9 cellular contexts compared by ENCODE assay signal in genomic region chr16:1871974-1872635, GRCh38. TPM values are rescaled to one million over a fixed set of nuclear protein-coding genes. Genes with fewer than 3 reads are reported as not detected.
DNase-seq lines count a peak whose midpoint lies in the region; ATAC-seq, FAIRE-seq and TF ChIP-seq lines count a peak whose summit lies in the region.
"Had no signal": no experiment of that assay in that cellular context is flagged by ENCODE, and none has a peak within 500 bp of the region (broad histone marks: within the 10 kb centered on the region; RNA-seq: fewer than 3 reads in every experiment).

Gene MEIOB (minus strand): TSS chr16:1872164. CDS start chr16:1868175, 3,989 bp downstream.

- H3K9me1 ChIP-seq in K562 (ENCODE audit: control insufficient read depth, insufficient read depth, low read length), result no peaks in the 10 kb centered on the region

- H3K9ac ChIP-seq in K562 (ENCODE audit: insufficient read depth in 1 of 2, low read depth in 2 of 2, low read length in 2 of 2), result peak within 1 kb of the TSS; percentile 73 to 95; a peak in 3 of 4 replicates

- no peak within 1 kb of the TSS for H3K27ac ChIP-seq in Peyer's patch
- peak within 1 kb of the TSS; percentile 91 for H3K27ac ChIP-seq in K562 (ENCODE audit: extremely low read depth, low read depth, low read length)
- H3K27ac ChIP-seq in lung (ENCODE audit: low read depth in 1 of 2, low read length in 1 of 2), result no peak within 1 kb of the TSS
- H3K27ac ChIP-seq in stomach, result no peak within 1 kb of the TSS

- peak within 1 kb of the TSS; percentile 76 for H3K4me2 ChIP-seq in K562 (ENCODE audit: insufficient read depth, low read length)

- TF ChIP-seq RAD21 in K562 (CRISPR knock-in tag; conservative IDR thresholded peaks at IDR 0.05 in 1 of 2, IDR thresholded peaks at IDR 0.05 in 1 of 2), result no peak

- no peak for TF ChIP-seq EP300 in K562 (IDR thresholded peaks at IDR 0.05; ENCODE audit: low read length)
- TF ChIP-seq EP300 in stomach (IDR thresholded peaks at IDR 0.05), result no peak

- TF ChIP-seq CTCF in Peyer's patch (IDR thresholded peaks at IDR 0.05), result no peak
- no peak for TF ChIP-seq CTCF in K562 (IDR thresholded peaks at IDR 0.05 in 2 of 3, conservative IDR thresholded peaks at IDR 0.05 in 1 of 3; ENCODE audit: insufficient read depth in 2 of 3, low read depth in 1 of 3, low read length in 3 of 3)
- TF ChIP-seq CTCF in lung (IDR thresholded peaks at IDR 0.05; ENCODE audit: control extremely low read depth, extremely low read depth), result no peak
- no peak for TF ChIP-seq CTCF in stomach (IDR thresholded peaks at IDR 0.05)

- in situ Hi-C loops in Caki2 (cut with HindIII; ENCODE audit: low pct_unique_long_range_greater_than_20kb, low sequenced_read_pairs), result no loop called here
- in situ Hi-C loops in K562 (cut with MboI), result no loop called here

- peak within 1 kb of the TSS in 2 of 4 donors; percentile 12 to 41 for H3K4me3 ChIP-seq in Peyer's patch
- H3K4me3 ChIP-seq in K562, result peak within 1 kb of the TSS; percentile 66
- H3K4me3 ChIP-seq in lung, result no peak within 1 kb of the TSS
- peak within 1 kb of the TSS in 3 of 4 donors; percentile 11 to 31 (median 13) for H3K4me3 ChIP-seq in stomach

- CTCF ChIA-PET in K562 (lab: Yijun Ruan, JAX; ENCODE audit: low intra/inter-chr PET ratio), result interaction anchor here (1.5 kb wide), 1 partner anchor 58 kb away, joined by 5 read pairs; no protein-coding TSS in a partner anchor

- under 1% methylated on average over 38 of the region's 68 CpGs for WGBS in K562 (ENCODE audit: insufficient coverage, low coverage, missing lambda C conversion rate)
- WGBS in lung, 2 donors, result 6 to 9% methylated on average over 58 to 68 of the region's 68 CpGs
- WGBS in stomach, 5 donors, result 6 to 15% (median 14%) methylated on average over 36 to 68 of the region's 68 CpGs

- BruUV-seq in K562 (replicated peaks; lab: Mats Ljungman, UMichigan), result no TSS peak

- H3K4me1 ChIP-seq in Peyer's patch (no peaks in the 10 kb centered on the region), K562 (replicated peaks in 1 of 2; ENCODE audit: control insufficient read depth in 2 of 2, insufficient read depth in 2 of 2, low read length in 2 of 2) (peaks cover 8 to 11% of the 10 kb centered on the region in 2 experiments; a peak in 4 of 5 replicates), lung (ENCODE audit: control insufficient read depth in 2 of 2, insufficient read depth in 2 of 2, low read length in 2 of 2) (no peaks in the 10 kb centered on the region), stomach (peaks cover 0 to 12% (median 4%) of the 10 kb centered on the region in 4 donors)

- H3K36me3 ChIP-seq in Peyer's patch (no peaks in the 10 kb centered on the region), K562 (ENCODE audit: control insufficient read depth, insufficient read depth, low read length) (peaks cover 8% of the 10 kb centered on the region; the same call in 2 of the 3 replicates), lung (ENCODE audit: control insufficient read depth in 2 of 2, insufficient read depth in 2 of 2, low read length in 2 of 2) (no peaks in the 10 kb centered on the region), stomach (no peaks in the 10 kb centered on the region)

- peak; percentile 94 for ATAC-seq in K562
- ATAC-seq in lung (ENCODE audit: insufficient read depth, low FRiP score), result peak; percentile 69
- no peak for ATAC-seq in HG02852 (IDR thresholded peaks at IDR 0.05; ENCODE audit: unreplicated experiment)

- POLR2A ChIA-PET in K562 (lab: Yijun Ruan, JAX), result interaction anchor here (0.5 to 1.8 kb wide), 12 partner anchors 9 to 641 kb away, joined by 3 to 8 read pairs (median 3); partner anchors contain the start of gene RPS2

- no peaks in the 10 kb centered on the region for H3K9me3 ChIP-seq in Peyer's patch
- H3K9me3 ChIP-seq in K562 (replicated peaks; ENCODE audit: control insufficient read depth, insufficient read depth, low read depth, low read length), result no peaks in the 10 kb centered on the region
- H3K9me3 ChIP-seq in lung (ENCODE audit: control insufficient read depth in 2 of 2, insufficient read depth in 1 of 2, low read length in 1 of 2), result peaks cover 0 to 4% of the 10 kb centered on the region in 2 donors
- peaks cover 0 to 6% (median 1%) of the 10 kb centered on the region in 4 donors for H3K9me3 ChIP-seq in stomach

- no peaks in the 10 kb centered on the region for H4K20me1 ChIP-seq in K562 (replicated peaks; ENCODE audit: control insufficient read depth, insufficient read depth, low read length)

- peak; percentile 85 for DNase-seq in Caki2 (ENCODE audit: low read depth)
- peak in 2 of 3 donors; percentile 54 to 59 for DNase-seq in Peyer's patch
- peak; percentile 88 to 92 (median 90) for DNase-seq in K562 (ENCODE audit: extremely low read depth in 1 of 4, low spot score in 3 of 4)
- peak; percentile 55 for DNase-seq in lung (ENCODE audit: low spot score)
- DNase-seq in stomach, result no peak
- DNase-seq in GDM1 (lab: John Stamatoyannopoulos, UW), result no peak
- no peak for DNase-seq in RCC 7860 (ENCODE audit: low spot score)

- peaks cover 40% of the 10 kb centered on the region for H3K79me2 ChIP-seq in K562 (ENCODE audit: control insufficient read depth, insufficient read depth, low read length)

- intact Hi-C loops in K562 (cut with micrococcal nuclease) (no loop called here), stomach (cut with DNase I; ENCODE audit: low total_unique reads) (no loop called here)

- peaks cover 0 to 7% of the 10 kb centered on the region in 2 donors for H3K27me3 ChIP-seq in Peyer's patch
- peaks cover 0 to under 1% of the 10 kb centered on the region in 2 experiments; a peak in 1 of 5 replicates for H3K27me3 ChIP-seq in K562 (ENCODE audit: control insufficient read depth in 2 of 2, insufficient read depth in 2 of 2, low read length in 2 of 2)
- no peaks in the 10 kb centered on the region for H3K27me3 ChIP-seq in lung (ENCODE audit: control insufficient read depth, insufficient read depth)
- H3K27me3 ChIP-seq in stomach, result peaks cover 0 to 60% (median 26%) of the 10 kb centered on the region in 3 donors

- TF ChIP-seq POLR2A in Peyer's patch (IDR thresholded peaks at IDR 0.05) (no peak), K562 (conservative IDR thresholded peaks at IDR 0.05) (peak; percentile 84), stomach (IDR thresholded peaks at IDR 0.05) (no peak)

- peak within 1 kb of the TSS; percentile 92 for H2AFZ ChIP-seq in K562 (ENCODE audit: low read depth, low read length)

- FAIRE-seq in K562 (lab: Jason Lieb, UNC), result peak; percentile 74
- no peak for FAIRE-seq in RCC 7860 (lab: Jason Lieb, UNC)

TF ChIP-seq in K562, 482 proteins besides CTCF, POLR2A, EP300 and RAD21 (continues in another document):
- TF ChIP-seq HNRNPH1 (optimal IDR thresholded peaks at IDR 0.05; ENCODE audit: low read depth, low read length), result no peak
- TF ChIP-seq FOXK2 (conservative IDR thresholded peaks at IDR 0.05 in 1 of 2, IDR thresholded peaks at IDR 0.05 in 1 of 2; ENCODE audit: low read depth in 2 of 2), result peak in 1 of 2 experiments; percentile 39; a peak in 1 of 4 replicates
- TF ChIP-seq, protein P1, sequence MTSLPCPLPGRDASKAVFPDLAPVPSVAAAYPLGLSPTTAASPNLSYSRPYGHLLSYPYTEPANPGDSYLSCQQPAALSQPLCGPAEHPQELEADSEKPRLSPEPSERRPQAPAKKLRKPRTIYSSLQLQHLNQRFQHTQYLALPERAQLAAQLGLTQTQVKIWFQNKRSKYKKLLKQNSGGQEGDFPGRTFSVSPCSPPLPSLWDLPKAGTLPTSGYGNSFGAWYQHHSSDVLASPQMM (CRISPR knock-in tag; IDR thresholded peaks at IDR 0.05), result no peak
- TF ChIP-seq TAF1 (IDR thresholded peaks at IDR 0.05; ENCODE audit: control insufficient read depth, extremely low read depth, insufficient read depth, low read length, severe bottlenecking), result peak; percentile 39
- TF ChIP-seq, protein P2, sequence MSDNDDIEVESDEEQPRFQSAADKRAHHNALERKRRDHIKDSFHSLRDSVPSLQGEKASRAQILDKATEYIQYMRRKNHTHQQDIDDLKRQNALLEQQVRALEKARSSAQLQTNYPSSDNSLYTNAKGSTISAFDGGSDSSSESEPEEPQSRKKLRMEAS (CRISPR knock-in tag; IDR thresholded peaks at IDR 0.05), result peak; percentile 72
- TF ChIP-seq ARID3B (CRISPR knock-in tag; IDR thresholded peaks at IDR 0.05; ENCODE audit: borderline replicate concordance), result no peak

RNA-seq across cellular contexts. Expression of gene MEIOB, which starts in this region (rescaled TPM):
- total RNA-seq in Caki2 (2014; rRNA removed; shearing (Covaris generic); ENCODE audit: low replicate concordance), result 41.4 and 49.6 TPM in 2 replicates
- total RNA-seq in Peyer's patch, result not detected
- total RNA-seq in K562 (2011; cell fraction: chromatin; rRNA removed; ENCODE audit: low replicate concordance), result 74.8 and 124 TPM in 2 replicates
- total RNA-seq in K562 (2011; cell fraction: nucleolus; rRNA removed), result 45.5 and 47.0 TPM in 2 replicates
- total RNA-seq in K562 (2011; cell fraction: nucleoplasm; rRNA removed), result 60.7 and 73.0 TPM in 2 replicates
- 94.6 and 105 TPM in 2 replicates for total RNA-seq in K562 (2014; rRNA removed)
- total RNA-seq in K562 (2014; rRNA removed; fragmentation: Illumina TruSeq; extraction: Trizol), result 120 and 136 TPM in 2 replicates
- total RNA-seq in K562 (2015; rRNA removed; fragmentation: Illumina TruSeq; extraction: Trizol), result 96.2 and 98.5 TPM in 2 replicates
- 97.6 and 105 TPM in 2 replicates for total RNA-seq in K562 (2021)
- polyA plus RNA-seq in K562 (2011; rRNA removed), result 172 and 203 TPM in 2 replicates
- polyA plus RNA-seq in K562 (2011; cell fraction: cytosol; rRNA removed), result 38.8 and 60.1 TPM in 2 replicates
- polyA plus RNA-seq in K562 (2011; cell fraction: nucleus; rRNA removed), result 161 and 234 TPM in 2 replicates
- 64.7 and 79.1 TPM in 2 replicates for polyA plus RNA-seq in K562 (2012)
- 99.2 and 109 TPM in 2 replicates for polyA plus RNA-seq in K562 (2014; fragmentation: Illumina TruSeq; extraction: Trizol)
- 10 to 100 TPM; 25.4 to 36.7 TPM for polyA plus RNA-seq in K562 (2014; fragmentation: Nextera tagmentation; extraction: Ambion mirVana)
- 136 and 153 TPM in 2 replicates for polyA plus RNA-seq in K562 (2014; rRNA removed)
- 102 and 105 TPM in 2 replicates for polyA minus RNA-seq in K562 (2011; rRNA and poly(A)+ RNA removed)
- 36.7 and 46.0 TPM in 2 replicates for polyA minus RNA-seq in K562 (2011; cell fraction: cytosol; rRNA and poly(A)+ RNA removed)
- polyA minus RNA-seq in K562 (2011; cell fraction: nucleus; rRNA and poly(A)+ RNA removed), result 36.9 and 49.4 TPM in 2 replicates
- total RNA-seq in lung, result under 1 TPM in 1 of 2 donors, not detected in 1; 0.21 TPM
- under 1 TPM in 1 of 2 donors, not detected in 1; 0.28 TPM for polyA plus RNA-seq in lung
- not detected for total RNA-seq in stomach
- under 1 TPM in 1 of 3 donors, not detected in 2; 0.13 TPM for polyA plus RNA-seq in stomach
- total RNA-seq: aorta had no signal
- polyA plus RNA-seq: aorta had no signal

Comparison
In these comparisons a context has a peak if more than half of its experiments do, and no peak if none do; other contexts are left out.
1. RNA of gene MEIOB (total RNA-seq): 45.5 to 136 TPM in K562 and 41.4 to 49.6 TPM in Caki2; 0.21 TPM in lung, not detected in Peyer's patch and not detected in stomach; every median in the first group is over 10 times any median in the second.
2. RNA of gene MEIOB (polyA plus RNA-seq): 25.4 to 234 TPM in K562; 0.28 TPM in lung and 0.13 TPM in stomach; every median in the first group is over 10 times any median in the second.
3. Peak in DNase-seq in Peyer's patch; RNA of the gene not detected or under 1 TPM.
4. Peak in DNase-seq and ATAC-seq in lung; RNA of the gene not detected or under 1 TPM.
5. DNase-seq: peak in Caki2 (single experiment) and K562 (4 of 4); none in stomach (single experiment), GDM1 (single experiment) and RCC 7860 (single experiment).